In the genomic region with DNA sequence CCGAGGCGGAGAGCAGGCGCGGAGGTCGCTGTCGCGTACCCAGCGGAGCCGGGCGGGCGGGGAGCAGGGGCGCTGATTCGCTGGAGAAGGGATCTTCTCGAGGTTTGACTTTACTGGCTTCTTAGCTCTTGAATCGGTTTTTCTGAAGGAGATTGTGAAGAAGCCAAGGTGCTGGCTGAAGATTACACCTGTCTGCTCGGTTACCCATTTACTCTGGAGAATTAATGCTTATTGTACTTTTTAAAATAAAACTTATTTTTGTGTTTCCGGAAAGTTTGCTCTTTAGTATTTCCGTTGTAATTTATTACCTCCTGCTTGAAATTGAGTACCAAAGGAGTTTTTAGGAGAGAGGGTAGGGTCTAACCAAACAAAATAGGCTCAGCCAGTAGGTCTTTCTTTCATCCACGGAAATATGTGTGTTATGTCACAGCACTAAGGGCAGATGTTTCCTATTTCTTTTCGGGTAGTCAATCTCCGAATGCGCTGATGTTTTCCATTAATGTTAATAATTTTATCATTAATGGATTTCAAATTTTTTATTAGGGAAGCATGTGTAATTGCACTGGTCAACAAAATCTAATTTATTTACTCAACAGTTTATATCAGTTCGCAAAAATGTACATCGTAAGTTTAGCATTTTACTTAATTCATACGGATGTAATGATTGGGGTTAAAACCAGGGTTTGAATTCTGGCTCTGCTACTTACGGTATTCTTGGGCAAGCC, we compare ENCODE assay signal across 8 cellular contexts. TPM values are rescaled to one million over a fixed set of nuclear protein-coding genes. Genes with fewer than 3 reads are reported as not detected.
A peak's percentile ranks its signal among the peaks of the same experiment; 100 is the strongest.
DNase-seq lines count a peak whose midpoint lies in the region; ATAC-seq and TF ChIP-seq lines count a peak whose summit lies in the region.

No MANE protein-coding gene starts in this region.

- TF ChIP-seq EP300 in suprapubic skin (IDR thresholded peaks at IDR 0.05) = no peak

- H3K27ac ChIP-seq in iPS-18a (ENCODE audit: low read length) = no peak overlapping the region
- H3K27ac ChIP-seq in suprapubic skin = peak overlapping the region; percentile 98

- H3K9ac ChIP-seq in iPS-18a (ENCODE audit: low read length) = peak overlapping the region; percentile 80

- H3K4me3 ChIP-seq in iPS-18a (ENCODE audit: low read length) (peak overlapping the region; percentile 93), suprapubic skin (peak overlapping the region; percentile 88)

- no peak for TF ChIP-seq CTCF in suprapubic skin (IDR thresholded peaks at IDR 0.05)

- peak overlapping the region; percentile 88 for H3K4me3 Mint-ChIP-seq in activated T-helper 1 cell treated with anti-CD3 and anti-CD28 coated beads, Interleukin-12 subunit alpha, Interleukin-12 subunit beta, Interleukin-2, Interleukin-4 antibody, amounts not matched to agents 30 ng/mL and 10 ng/mL and 1 ng/mL, durations not matched to agents 14 hours and 24 hours and 36 hours

- no peaks in the 10 kb centered on the region for H3K27me3 Mint-ChIP-seq in activated T-helper 1 cell treated with anti-CD3 and anti-CD28 coated beads, Interleukin-12 subunit alpha, Interleukin-12 subunit beta, Interleukin-2, Interleukin-4 antibody, amounts not matched to agents 30 ng/mL and 10 ng/mL and 1 ng/mL, durations not matched to agents 14 hours and 24 hours and 36 hours (ENCODE audit: insufficient read depth)

- peak; percentile 64 for DNase-seq in activated T-cell treated with anti-CD3 and anti-CD28 coated beads for 24 hours (ENCODE audit: low read depth)
- no peak for DNase-seq in activated T-cell treated with anti-CD3 and anti-CD28 coated beads for 4 hours
- DNase-seq in activated T-helper 1 cell treated with anti-CD3 and anti-CD28 coated beads, Interleukin-12 subunit alpha, Interleukin-12 subunit beta, Interleukin-2, Interleukin-4 antibody, amounts not matched to agents 30 ng/mL and 10 ng/mL and 1 ng/mL, durations not matched to agents 14 hours and 24 hours and 36 hours (ENCODE audit: low spot score) = no peak
- no peak for DNase-seq in suprapubic skin (ENCODE audit: low spot score in 2 of 2)
- no peak for DNase-seq in NCI-H2029 treated with DMSO at 0.1 percent for 48 hours (lab: John Stamatoyannopoulos, UW)
- DNase-seq in globus pallidus (ENCODE audit: low spot score) = no peak

- WGBS in suprapubic skin = 20% methylated on average over 22 of the region's 26 CpGs

- ATAC-seq in GM21367 (IDR thresholded peaks at IDR 0.05; ENCODE audit: unreplicated experiment) = no peak

- H3K27me3 ChIP-seq in iPS-18a (ENCODE audit: control insufficient read depth, insufficient read depth, low read length) (peaks cover 8% of the 10 kb centered on the region), suprapubic skin (no peaks in the 10 kb centered on the region)

- H3K9me3 ChIP-seq in iPS-18a (ENCODE audit: control insufficient read depth, low read depth, low read length) (peaks cover 3% of the 10 kb centered on the region), suprapubic skin (peaks cover 7% of the 10 kb centered on the region)

- H3K9me3 Mint-ChIP-seq in activated T-helper 1 cell treated with anti-CD3 and anti-CD28 coated beads, Interleukin-12 subunit alpha, Interleukin-12 subunit beta, Interleukin-2, Interleukin-4 antibody, amounts not matched to agents 30 ng/mL and 10 ng/mL and 1 ng/mL, durations not matched to agents 14 hours and 24 hours and 36 hours = peaks cover 8% of the 10 kb centered on the region

- peaks cover 31% of the 10 kb centered on the region for H3K4me1 Mint-ChIP-seq in activated T-helper 1 cell treated with anti-CD3 and anti-CD28 coated beads, Interleukin-12 subunit alpha, Interleukin-12 subunit beta, Interleukin-2, Interleukin-4 antibody, amounts not matched to agents 30 ng/mL and 10 ng/mL and 1 ng/mL, durations not matched to agents 14 hours and 24 hours and 36 hours (ENCODE audit: low read depth)

- intact Hi-C loops in activated T-helper 1 cell treated with anti-CD3 and anti-CD28 coated beads, Interleukin-12 subunit alpha, Interleukin-12 subunit beta, Interleukin-2, Interleukin-4 antibody, amounts not matched to agents 30 ng/mL and 10 ng/mL and 1 ng/mL, durations not matched to agents 14 hours and 24 hours and 36 hours (cut with micrococcal nuclease) = loop anchor here (1.0 to 10.0 kb wide), 12 partner anchors 28 to 791 kb away; a partner anchor contains a TSS

- no peak for TF ChIP-seq POLR2A in suprapubic skin (IDR thresholded peaks at IDR 0.05)

- H3K27ac Mint-ChIP-seq in activated T-helper 1 cell treated with anti-CD3 and anti-CD28 coated beads, Interleukin-12 subunit alpha, Interleukin-12 subunit beta, Interleukin-2, Interleukin-4 antibody, amounts not matched to agents 30 ng/mL and 10 ng/mL and 1 ng/mL, durations not matched to agents 14 hours and 24 hours and 36 hours = peak overlapping the region; percentile 92

- H3K36me3 ChIP-seq in iPS-18a (ENCODE audit: control insufficient read depth, low read depth, low read length) (no peaks in the 10 kb centered on the region), suprapubic skin (no peaks in the 10 kb centered on the region)

- H3K36me3 Mint-ChIP-seq in activated T-helper 1 cell treated with anti-CD3 and anti-CD28 coated beads, Interleukin-12 subunit alpha, Interleukin-12 subunit beta, Interleukin-2, Interleukin-4 antibody, amounts not matched to agents 30 ng/mL and 10 ng/mL and 1 ng/mL, durations not matched to agents 14 hours and 24 hours and 36 hours (ENCODE audit: low read depth) = peaks cover 18% of the 10 kb centered on the region

- H3K4me1 ChIP-seq in iPS-18a (ENCODE audit: control insufficient read depth, low read depth, low read length) (peaks cover 27% of the 10 kb centered on the region), suprapubic skin (peaks cover 33% of the 10 kb centered on the region)

RNA-seq across cellular contexts. Expression of a gene that starts 0.5 kb away (rescaled TPM):
- 107 and 110 TPM in 2 replicates for total RNA-seq in activated T-helper 1 cell treated with anti-CD3 and anti-CD28 coated beads, Interleukin-12 subunit alpha, Interleukin-12 subunit beta, Interleukin-2, Interleukin-4 antibody, amounts not matched to agents 30 ng/mL and 10 ng/mL and 1 ng/mL, durations not matched to agents 14 hours and 24 hours and 36 hours
- total RNA-seq in suprapubic skin = 100 to 1,000 TPM in 1 of 4 donors, 10 to 100 TPM in 3; 81.0 to 113 (median 88.2) TPM

RNA-seq across cellular contexts. Expression of a gene that starts 0.7 kb away (rescaled TPM):
- total RNA-seq in activated T-helper 1 cell treated with anti-CD3 and anti-CD28 coated beads, Interleukin-12 subunit alpha, Interleukin-12 subunit beta, Interleukin-2, Interleukin-4 antibody, amounts not matched to agents 30 ng/mL and 10 ng/mL and 1 ng/mL, durations not matched to agents 14 hours and 24 hours and 36 hours = 1.2 and 1.3 TPM in 2 replicates
- total RNA-seq in suprapubic skin = 1 to 10 TPM in 1 of 4 donors, not detected in 3; 1.7 TPM

RNA-seq across cellular contexts. Expression of a gene that starts 27.8 kb away (rescaled TPM):
- total RNA-seq in activated T-helper 1 cell treated with anti-CD3 and anti-CD28 coated beads, Interleukin-12 subunit alpha, Interleukin-12 subunit beta, Interleukin-2, Interleukin-4 antibody, amounts not matched to agents 30 ng/mL and 10 ng/mL and 1 ng/mL, durations not matched to agents 14 hours and 24 hours and 36 hours = 65.2 and 65.5 TPM in 2 replicates
- 10 to 100 TPM; 26.0 to 42.2 (median 39.1) TPM for total RNA-seq in suprapubic skin
